In genomic region chr3:53129344-53129743, GRCh38 we compare ENCODE assay signal across 1 cellular context.
A peak's percentile ranks its signal among the peaks of the same experiment; 100 is the strongest.
TF ChIP-seq lines count a peak whose summit lies in the region.

No MANE protein-coding gene starts in this region.

TF ChIP-seq in K562, 482 proteins besides CTCF, POLR2A, EP300 and RAD21 (continues in another document):
- TF ChIP-seq ZNF134 (CRISPR knock-in tag; conservative IDR thresholded peaks at IDR 0.05) = no peak
- no peak for TF ChIP-seq ZFPM2 (CRISPR knock-in tag; IDR thresholded peaks at IDR 0.05)
- TF ChIP-seq HOXB6 (CRISPR knock-in tag; IDR thresholded peaks at IDR 0.05; ENCODE audit: borderline replicate concordance) = no peak
- TF ChIP-seq TEAD2 (tag; IDR thresholded peaks at IDR 0.05) = no peak
- TF ChIP-seq SOX6 (IDR thresholded peaks at IDR 0.05) = peak; percentile 18; the same call in 1 of the 2 replicates
- no peak for TF ChIP-seq ZNF586 (CRISPR knock-in tag; conservative IDR thresholded peaks at IDR 0.05)
- TF ChIP-seq ARID1B (IDR thresholded peaks at IDR 0.05) = peak; percentile 91
- no peak for TF ChIP-seq TAF15 (IDR thresholded peaks at IDR 0.05; ENCODE audit: low read depth, low read length)
- peak; percentile 90 for TF ChIP-seq TEAD4 (IDR thresholded peaks at IDR 0.05; ENCODE audit: low read length)
- no peak for TF ChIP-seq TEAD4 (CRISPR knock-in tag; IDR thresholded peaks at IDR 0.05; ENCODE audit: borderline replicate concordance)
- TF ChIP-seq CBFA2T3 (IDR thresholded peaks at IDR 0.05) = peak; percentile 97
- TF ChIP-seq SMARCA4 (IDR thresholded peaks at IDR 0.05) = peak; percentile 73
- peak; percentile 23 for TF ChIP-seq MEIS2 (IDR thresholded peaks at IDR 0.05; ENCODE audit: partially characterized antibody)
- peak; percentile 77 for TF ChIP-seq MTA2 (IDR thresholded peaks at IDR 0.05; ENCODE audit: low read depth)
- no peak for TF ChIP-seq ZNF277 (CRISPR knock-in tag; IDR thresholded peaks at IDR 0.05; ENCODE audit: borderline replicate concordance)
- no peak; the same call in 1 of the 2 replicates for TF ChIP-seq KHSRP (IDR thresholded peaks at IDR 0.05)
- peak in 1 of 2 experiments; percentile 82; a peak in 2 of 4 replicates for TF ChIP-seq ARNT (IDR thresholded peaks at IDR 0.05)
- TF ChIP-seq NFIC (IDR thresholded peaks at IDR 0.05) = peak; percentile 78
- TF ChIP-seq E2F8 (IDR thresholded peaks at IDR 0.05; ENCODE audit: low read depth, partially characterized antibody) = no peak
- TF ChIP-seq KDM1A (IDR thresholded peaks at IDR 0.05) = peak; percentile 85 to 89; a peak in 3 of 4 replicates
- peak; percentile 28; the same call in 1 of the 2 replicates for TF ChIP-seq BCOR (IDR thresholded peaks at IDR 0.05)
- TF ChIP-seq POLR2AphosphoS2 (IDR thresholded peaks at IDR 0.05; ENCODE audit: low read length) = no peak
- 0 out of 2 replicates have a peak, but pooled peaks have one; percentile 15 for TF ChIP-seq VEZF1 (CRISPR knock-in tag; IDR thresholded peaks at IDR 0.05)
- TF ChIP-seq IRF9 (tag; IDR thresholded peaks at IDR 0.05) = no peak
- TF ChIP-seq KLF16 (IDR thresholded peaks at IDR 0.05) = peak; percentile 59; the same call in 1 of the 2 replicates
- TF ChIP-seq GTF2E2 (tag; IDR thresholded peaks at IDR 0.05) = no peak
- TF ChIP-seq ZNF395 (CRISPR knock-in tag; IDR thresholded peaks at IDR 0.05) = peak; percentile 41; the same call in 1 of the 2 replicates
- no peak for TF ChIP-seq SNAPC5 (CRISPR knock-in tag; IDR thresholded peaks at IDR 0.05)
- no peak for TF ChIP-seq FIP1L1 (IDR thresholded peaks at IDR 0.05; ENCODE audit: low read depth, low read length, poor library complexity, severe bottlenecking)
- no peak for TF ChIP-seq U2AF2 (optimal IDR thresholded peaks at IDR 0.05; ENCODE audit: low read depth, low read length)
- peak in 1 of 2 experiments; percentile 21 for TF ChIP-seq E2F6 (IDR thresholded peaks at IDR 0.05; ENCODE audit: borderline replicate concordance in 1 of 2, extremely low read depth in 1 of 2, insufficient read depth in 1 of 2, insufficient read length in 1 of 2, low read depth in 1 of 2, low read length in 1 of 2, poor library complexity in 1 of 2, severe bottlenecking in 1 of 2)
- peak in 1 of 3 experiments; percentile 50; a peak in 1 of 6 replicates for TF ChIP-seq ZBTB11 (CRISPR knock-in tag; IDR thresholded peaks at IDR 0.05)
- TF ChIP-seq RERE (CRISPR knock-in tag; IDR thresholded peaks at IDR 0.05; ENCODE audit: borderline replicate concordance) = no peak
- no peak for TF ChIP-seq MTF1 (CRISPR knock-in tag; IDR thresholded peaks at IDR 0.05; ENCODE audit: borderline replicate concordance)
- TF ChIP-seq TRIM24 (IDR thresholded peaks at IDR 0.05) = peak; percentile 52 to 75; a peak in 2 of 4 replicates
- TF ChIP-seq ARID2 (IDR thresholded peaks at IDR 0.05) = no peak
- TF ChIP-seq SPI1 (IDR thresholded peaks at IDR 0.05; ENCODE audit: borderline replicate concordance, low read depth, low read length) = peak; percentile 60; the same call in 1 of the 2 replicates
- TF ChIP-seq KDM2B (CRISPR knock-in tag; IDR thresholded peaks at IDR 0.05) = no peak
- peak; percentile 29; the same call in 1 of the 2 replicates for TF ChIP-seq PKNOX1 (IDR thresholded peaks at IDR 0.05)
- peak; percentile 89 for TF ChIP-seq NCOR1 (IDR thresholded peaks at IDR 0.05)
- TF ChIP-seq TCF3 (CRISPR knock-in tag; IDR thresholded peaks at IDR 0.05) = peak; percentile 91
- no peak for TF ChIP-seq SRF (CRISPR knock-in tag; IDR thresholded peaks at IDR 0.05)
- TF ChIP-seq RCOR1 (IDR thresholded peaks at IDR 0.05; ENCODE audit: borderline replicate concordance in 1 of 2, low read depth in 2 of 2, low read length in 2 of 2) = peak; percentile 22 to 47; a peak in 2 of 4 replicates
- 0 out of 2 replicates have a peak, but pooled peaks have one; percentile 25 for TF ChIP-seq HMBOX1 (IDR thresholded peaks at IDR 0.05)
